In genomic region chr5:61018102-61018501, GRCh38 we compare ENCODE assay signal across 17 cellular contexts.
"Had no signal": no experiment of that assay in that cellular context is flagged by ENCODE, and none has a peak within 500 bp of the region (broad histone marks: within the 10 kb centered on the region; RNA-seq: fewer than 3 reads in every experiment).

No MANE protein-coding gene starts in this region.

- H3K4me2 ChIP-seq: smooth muscle cell had no signal

- ATAC-seq: gastrocnemius medialis; heart right ventricle; pancreas; right cardiac atrium; stimulated activated memory B cell treated with anti-CD40 and anti-IgM and Interleukin-4, amounts not matched to agents 10 μg/mL and 1 μg/mL and 100 μg/mL, for 72 hours; upper lobe of right lung had no signal

- H3K4me1 ChIP-seq: esophagus squamous epithelium, pancreas, upper lobe of right lung, vagina had no signal

- H3K27ac ChIP-seq: esophagus squamous epithelium, gastrocnemius medialis, heart right ventricle, pancreas, tibial nerve, upper lobe of right lung, vagina had no signal

- DNase-seq: dermis blood vessel endothelial cell; esophagus squamous epithelium; gastrocnemius medialis; heart right ventricle; hypothalamus; kidney glomerular epithelial cell; mesendoderm; naive B cell; occipital lobe; pancreas; right cardiac atrium; stimulated activated CD4-positive, alpha-beta T cell treated with anti-CD3 and anti-CD28 coated beads, Interleukin-4, amount 100 ng/mL, for 24 hours; upper lobe of right lung had no signal

- H3K9me3 ChIP-seq: esophagus squamous epithelium, gastrocnemius medialis, pancreas, upper lobe of right lung, vagina had no signal

- H3K36me3 ChIP-seq: esophagus squamous epithelium, gastrocnemius medialis, heart right ventricle, pancreas, tibial nerve, upper lobe of right lung, vagina had no signal

- H3K4me3 ChIP-seq: esophagus squamous epithelium, gastrocnemius medialis, heart right ventricle, pancreas, smooth muscle cell, tibial nerve, upper lobe of right lung, vagina had no signal

- H3K27me3 ChIP-seq: esophagus squamous epithelium, gastrocnemius medialis, heart right ventricle, pancreas, tibial nerve, upper lobe of right lung, vagina had no signal
